20 cellular contexts compared by ENCODE assay signal in genomic region chr4:174483792-174484191, GRCh38. TPM values are rescaled to one million over a fixed set of nuclear protein-coding genes. Genes with fewer than 3 reads are reported as not detected.
DNase-seq lines count a peak whose midpoint lies in the region; ATAC-seq, FAIRE-seq and TF ChIP-seq lines count a peak whose summit lies in the region.
"Had no signal": no experiment of that assay in that cellular context is flagged by ENCODE, and none has a peak within 500 bp of the region (broad histone marks: within the 10 kb centered on the region; RNA-seq: fewer than 3 reads in every experiment).

No MANE protein-coding gene starts in this region.

- H3K36me3 Mint-ChIP-seq in activated naive CD4-positive, alpha-beta T cell treated with anti-CD3 and anti-CD28 coated beads for 36 hours (ENCODE audit: low read depth) = no peaks in the 10 kb centered on the region
- H3K36me3 Mint-ChIP-seq: CD8-positive, alpha-beta T cell; IgD-negative memory B cell had no signal

- TF ChIP-seq RAD21 in K562 (CRISPR knock-in tag; conservative IDR thresholded peaks at IDR 0.05 in 1 of 2, IDR thresholded peaks at IDR 0.05 in 1 of 2) = no peak

- in situ Hi-C loops in K562 (cut with MboI) (no loop called here), HAP-1 (cut with MboI; ENCODE audit: low sequenced_read_pairs) (no loop called here)

- intact Hi-C loops in A673 (cut with micrococcal nuclease; ENCODE audit: unreplicated experiment) = no loop called here
- intact Hi-C loops in K562 (cut with micrococcal nuclease) = no loop called here
- intact Hi-C loops in activated naive CD4-positive, alpha-beta T cell treated with anti-CD3 and anti-CD28 coated beads for 36 hours (cut with micrococcal nuclease) = no loop called here

- H3K4me3 ChIP-seq in A673 (ENCODE audit: low read depth, low read length, poor library complexity, severe bottlenecking) (no peak overlapping the region), K562 (no peak overlapping the region), retinal pigment epithelial cell (ENCODE audit: low read length) (no peak overlapping the region), HAP-1 (no peak overlapping the region), tibial nerve (no peak overlapping the region)
- H3K4me3 ChIP-seq: A549; BLaER1 treated with 17β-estradiol and CSF1 and Interleukin-3, amounts not matched to agents 10 nM and 100 nM had no signal

- CTCF ChIA-PET in A673 (lab: Charles Lee) (no interaction called here), K562 (lab: Yijun Ruan, JAX; ENCODE audit: low intra/inter-chr PET ratio) (no interaction called here)
- CTCF ChIA-PET in activated naive CD4-positive, alpha-beta T cell treated with anti-CD3 and anti-CD28 coated beads for 36 hours (lab: Charles Lee) = no interaction called here

- BruUV-seq in A673 (replicated peaks; lab: Mats Ljungman, UMichigan) (no TSS peak), K562 (replicated peaks; lab: Mats Ljungman, UMichigan) (no TSS peak)

- H3K27me3 Mint-ChIP-seq in activated naive CD4-positive, alpha-beta T cell treated with anti-CD3 and anti-CD28 coated beads for 36 hours (ENCODE audit: low read depth) = no peaks in the 10 kb centered on the region
- H3K27me3 Mint-ChIP-seq: B cell, IgD-negative memory B cell had no signal

- H3K9me3 Mint-ChIP-seq in activated naive CD4-positive, alpha-beta T cell treated with anti-CD3 and anti-CD28 coated beads for 36 hours = no peaks in the 10 kb centered on the region
- H3K9me3 Mint-ChIP-seq: CD8-positive, alpha-beta T cell had no signal

- no peaks in the 10 kb centered on the region for H3K4me1 Mint-ChIP-seq in activated naive CD4-positive, alpha-beta T cell treated with anti-CD3 and anti-CD28 coated beads for 36 hours (ENCODE audit: low read depth)
- H3K4me1 Mint-ChIP-seq: B cell had no signal

- TF ChIP-seq CTCF in A673 (conservative IDR thresholded peaks at IDR 0.05; ENCODE audit: low read depth, low read length) = no peak
- no peak for TF ChIP-seq CTCF in K562 (IDR thresholded peaks at IDR 0.05 in 2 of 3, conservative IDR thresholded peaks at IDR 0.05 in 1 of 3; ENCODE audit: insufficient read depth in 2 of 3, low read depth in 1 of 3, low read length in 3 of 3)
- TF ChIP-seq CTCF in retinal pigment epithelial cell (conservative IDR thresholded peaks at IDR 0.05; ENCODE audit: low read depth, low read length) = no peak
- no peak for TF ChIP-seq CTCF in tibial nerve (IDR thresholded peaks at IDR 0.05)

- no peak overlapping the region for H3K4me3 Mint-ChIP-seq in activated naive CD4-positive, alpha-beta T cell treated with anti-CD3 and anti-CD28 coated beads for 36 hours
- H3K4me3 Mint-ChIP-seq: B cell; CD8-positive, alpha-beta T cell; HFFc6; IgD-negative memory B cell had no signal

- DNase-seq in A673 (ENCODE audit: low spot score) (peak; percentile 26), NCI-H226 (peak; percentile 30), K562 (ENCODE audit: extremely low read depth in 1 of 4, low spot score in 3 of 4) (no peak), retinal pigment epithelial cell (ENCODE audit: low read depth) (peak; percentile 56), HAP-1 (ENCODE audit: low spot score in 2 of 2) (no peak), tibial nerve (ENCODE audit: low spot score in 2 of 2) (no peak)
- DNase-seq in activated naive CD4-positive, alpha-beta T cell treated with anti-CD3 and anti-CD28 coated beads for 36 hours = no peak
- DNase-seq: Calu3; CD8-positive, alpha-beta T cell; DMS79 treated with DMSO at 0.1 percent for 48 hours; GF-D8; HFFc6; KG1 had no signal

- no peak overlapping the region for H3K9ac ChIP-seq in K562 (ENCODE audit: insufficient read depth in 1 of 2, low read depth in 2 of 2, low read length in 2 of 2)
- H3K9ac ChIP-seq: BLaER1 treated with 17β-estradiol and CSF1 and Interleukin-3, amounts not matched to agents 10 nM and 100 nM had no signal

- H3K4me1 ChIP-seq in A673 (ENCODE audit: insufficient read depth, low read length, poor library complexity, severe bottlenecking) (no peaks in the 10 kb centered on the region), K562 (replicated peaks in 1 of 2; ENCODE audit: control insufficient read depth in 2 of 2, insufficient read depth in 2 of 2, low read length in 2 of 2) (0 out of 5 replicates have a peak, but pooled peaks cover 0 to 5% of the 10 kb centered on the region in 2 experiments), HAP-1 (no peaks in the 10 kb centered on the region), tibial nerve (no peaks in the 10 kb centered on the region)
- H3K4me1 ChIP-seq: A549; BLaER1 treated with 17β-estradiol and CSF1 and Interleukin-3, amounts not matched to agents 10 nM and 100 nM had no signal

- TF ChIP-seq EP300 in K562 (IDR thresholded peaks at IDR 0.05; ENCODE audit: low read length) (no peak), tibial nerve (IDR thresholded peaks at IDR 0.05) (no peak)

- 0 out of 2 replicates have a peak overlapping the region, but pooled peaks have one; percentile 14 for H2AFZ ChIP-seq in K562 (ENCODE audit: low read depth, low read length)

- no peaks in the 10 kb centered on the region for H3K79me2 ChIP-seq in K562 (ENCODE audit: control insufficient read depth, insufficient read depth, low read length)

- H3K9me3 ChIP-seq in A673 (ENCODE audit: low read depth, low read length, poor library complexity, severe bottlenecking) (no peaks in the 10 kb centered on the region), K562 (replicated peaks; ENCODE audit: control insufficient read depth, insufficient read depth, low read depth, low read length) (no peaks in the 10 kb centered on the region; the same call in 1 of the 2 replicates), HAP-1 (no peaks in the 10 kb centered on the region), tibial nerve (no peaks in the 10 kb centered on the region)
- H3K9me3 ChIP-seq: A549; BLaER1 treated with 17β-estradiol and CSF1 and Interleukin-3, amounts not matched to agents 10 nM and 100 nM had no signal

- H3K27ac ChIP-seq in A673 (ENCODE audit: low read depth, low read length, poor library complexity, severe bottlenecking) (no peak overlapping the region), K562 (ENCODE audit: extremely low read depth, low read depth, low read length) (no peak overlapping the region), tibial nerve (no peak overlapping the region)
- H3K27ac ChIP-seq: 22Rv1; BLaER1 treated with 17β-estradiol and CSF1 and Interleukin-3, amounts not matched to agents 10 nM and 100 nM had no signal

- no peak for FAIRE-seq in K562 (lab: Jason Lieb, UNC)
- FAIRE-seq: A549, HepG2 had no signal

- 30% methylated on average over 3 of the region's 3 CpGs for WGBS in K562 (ENCODE audit: insufficient coverage, low coverage, missing lambda C conversion rate)
- WGBS in tibial nerve, 2 donors = 87 to 88% methylated on average over 3 of the region's 3 CpGs

- H3K27me3 ChIP-seq in A673 (replicated peaks; ENCODE audit: insufficient read depth, low read depth, low read length, poor library complexity) (no peaks in the 10 kb centered on the region), K562 (ENCODE audit: control insufficient read depth in 2 of 2, insufficient read depth in 2 of 2, low read length in 2 of 2) (no peaks in the 10 kb centered on the region), HAP-1 (ENCODE audit: low read depth) (no peaks in the 10 kb centered on the region), tibial nerve (no peaks in the 10 kb centered on the region)
- H3K27me3 ChIP-seq: BLaER1 treated with 17β-estradiol and CSF1 and Interleukin-3, amounts not matched to agents 10 nM and 100 nM had no signal

- no peak overlapping the region for H3K27ac Mint-ChIP-seq in activated naive CD4-positive, alpha-beta T cell treated with anti-CD3 and anti-CD28 coated beads for 36 hours
- H3K27ac Mint-ChIP-seq: B cell; CD8-positive, alpha-beta T cell; HFFc6; IgD-negative memory B cell had no signal

- no peak for ATAC-seq in K562
- ATAC-seq: A549; CD8-positive, alpha-beta T cell; HCT116; HepG2 had no signal

- no peak overlapping the region for H3K4me2 ChIP-seq in K562 (ENCODE audit: insufficient read depth, low read length)
- H3K4me2 ChIP-seq: A549; BLaER1 treated with 17β-estradiol and CSF1 and Interleukin-3, amounts not matched to agents 10 nM and 100 nM had no signal

- no peaks in the 10 kb centered on the region for H3K36me3 ChIP-seq in A673 (ENCODE audit: insufficient read depth, low read length, poor library complexity, severe bottlenecking)
- H3K36me3 ChIP-seq in K562 (ENCODE audit: control insufficient read depth, insufficient read depth, low read length) = no peaks in the 10 kb centered on the region
- no peaks in the 10 kb centered on the region for H3K36me3 ChIP-seq in HAP-1 (replicated peaks)
- no peaks in the 10 kb centered on the region for H3K36me3 ChIP-seq in tibial nerve
- H3K36me3 ChIP-seq: BLaER1 treated with 17β-estradiol and CSF1 and Interleukin-3, amounts not matched to agents 10 nM and 100 nM had no signal

- H4K20me1 ChIP-seq in K562 (replicated peaks; ENCODE audit: control insufficient read depth, insufficient read depth, low read length) = no peaks in the 10 kb centered on the region
- H4K20me1 ChIP-seq: BLaER1 treated with 17β-estradiol and CSF1 and Interleukin-3, amounts not matched to agents 10 nM and 100 nM had no signal

- POLR2A ChIA-PET in A673 (lab: Charles Lee; ENCODE audit: low non-redundant PET) = no interaction called here
- POLR2A ChIA-PET in K562 (lab: Yijun Ruan, JAX) = no interaction called here

- no peak for TF ChIP-seq POLR2A in K562 (conservative IDR thresholded peaks at IDR 0.05)
- TF ChIP-seq POLR2A in tibial nerve (IDR thresholded peaks at IDR 0.05) = no peak

- H3K9me1 ChIP-seq in K562 (ENCODE audit: control insufficient read depth, insufficient read depth, low read length) = no peaks in the 10 kb centered on the region

RNA-seq across cellular contexts. Expression of gene HPGD, which starts 38.5 kb away (rescaled TPM):
- total RNA-seq in A673 (2021) (1.3 and 1.7 TPM in 2 replicates), K562 (2014; rRNA removed) (4.8 and 4.9 TPM in 2 replicates), K562 (2014; rRNA removed; fragmentation: Illumina TruSeq; extraction: Trizol) (5.1 and 5.5 TPM in 2 replicates), K562 (2015; rRNA removed; fragmentation: Illumina TruSeq; extraction: Trizol) (6.2 and 7.4 TPM in 2 replicates), K562 (2021) (3.3 and 3.5 TPM in 2 replicates), tibial nerve (1 to 10 TPM; 1.0 to 7.2 (median 2.7) TPM)
- total RNA-seq in K562 (2011; cell fraction: chromatin; rRNA removed; ENCODE audit: low replicate concordance) = 2.1 and 2.4 TPM in 2 replicates
- 0.67 and 1.3 TPM in 2 replicates for total RNA-seq in K562 (2011; cell fraction: nucleolus; rRNA removed)
- total RNA-seq in K562 (2011; cell fraction: nucleoplasm; rRNA removed) = 1.5 and 3.7 TPM in 2 replicates
- polyA plus RNA-seq in K562 (2011; rRNA removed) (1.4 and 8.6 TPM in 2 replicates), K562 (2014; fragmentation: Illumina TruSeq; extraction: Trizol) (3.3 and 4.7 TPM in 2 replicates), K562 (2014; fragmentation: Nextera tagmentation; extraction: Ambion mirVana) (1 to 10 TPM; 2.3 to 3.2 TPM), K562 (2014; rRNA removed) (2.8 and 6.7 TPM in 2 replicates)
- polyA plus RNA-seq in K562 (2011; cell fraction: cytosol; rRNA removed) = 0.55 and 3.3 TPM in 2 replicates
- polyA plus RNA-seq in K562 (2011; cell fraction: nucleus; rRNA removed) = 1.2 and 3.2 TPM in 2 replicates
- 4.3 and 5.9 TPM in 2 replicates for polyA plus RNA-seq in K562 (2012)
- polyA minus RNA-seq in K562 (2011; rRNA and poly(A)+ RNA removed) = 1.5 and 7.7 TPM in 2 replicates
- polyA minus RNA-seq in K562 (2011; cell fraction: cytosol; rRNA and poly(A)+ RNA removed) = 1.1 TPM in 1 of 2 replicates, not detected in the other
- polyA minus RNA-seq in K562 (2011; cell fraction: nucleus; rRNA and poly(A)+ RNA removed) = 0.56 and 2.3 TPM in 2 replicates
- 1 to 10 TPM; 1.5 to 2.8 TPM for total RNA-seq in activated naive CD4-positive, alpha-beta T cell treated with anti-CD3 and anti-CD28 coated beads for 36 hours
- total RNA-seq: B cell, HFFc6 had no signal

Comparison
In these comparisons a context has a peak if more than half of its experiments do, and no peak if none do; other contexts are left out.
1. DNase-seq: peak in A673 (single experiment), NCI-H226 (single experiment) and retinal pigment epithelial cell (single experiment); none in K562 (0 of 4), HAP-1 (0 of 2), activated naive CD4-positive, alpha-beta T cell treated with anti-CD3 and anti-CD28 coated beads for 36 hours (single experiment) and tibial nerve (0 of 2).